ENCODE assay signal across 9 cellular contexts in the genomic region with DNA sequence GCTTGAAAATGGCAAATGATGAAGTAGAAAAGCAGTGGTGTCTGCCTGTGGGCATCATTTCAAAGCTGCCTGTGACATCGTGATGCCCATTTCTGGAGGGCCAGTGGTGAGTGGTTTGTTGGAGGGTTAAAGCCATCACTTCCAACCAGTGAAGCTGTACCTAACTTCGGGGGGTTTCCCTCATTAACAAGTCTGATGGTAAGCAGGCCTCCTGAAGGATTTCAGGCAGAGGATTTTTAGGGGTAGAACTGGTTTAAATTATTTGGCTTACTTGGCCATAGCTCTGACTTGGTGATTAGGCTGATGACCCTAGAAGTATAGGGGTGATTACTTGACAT. TPM values are rescaled to one million over a fixed set of nuclear protein-coding genes. Genes with fewer than 3 reads are reported as not detected.
DNase-seq lines count a peak whose midpoint lies in the region; ATAC-seq and TF ChIP-seq lines count a peak whose summit lies in the region.
"Had no signal": no experiment of that assay in that cellular context is flagged by ENCODE, and none has a peak within 500 bp of the region (broad histone marks: within the 10 kb centered on the region; RNA-seq: fewer than 3 reads in every experiment).

No MANE protein-coding gene starts in this region.

- in situ Hi-C loops in GM13976 (cut with MboI; ENCODE audit: low sequenced_read_pairs, unreplicated experiment), result no loop called here

- peaks cover 96% of the 10 kb centered on the region for H3K4me1 Mint-ChIP-seq in activated T-helper 1 cell treated with anti-CD3 and anti-CD28 coated beads, Interleukin-12 subunit alpha, Interleukin-12 subunit beta, Interleukin-2, Interleukin-4 antibody, amounts not matched to agents 30 ng/mL and 10 ng/mL and 1 ng/mL, durations not matched to agents 14 hours and 24 hours and 36 hours (ENCODE audit: low read depth)
- H3K4me1 Mint-ChIP-seq in stimulated activated effector memory CD8-positive, alpha-beta T cell treated with anti-CD3 and anti-CD28 coated beads, Interleukin-12 subunit alpha, Interleukin-12 subunit beta, amount 100 ng/mL, for 72 hours, result peaks cover 96% of the 10 kb centered on the region

- H3K9me3 Mint-ChIP-seq in activated T-helper 1 cell treated with anti-CD3 and anti-CD28 coated beads, Interleukin-12 subunit alpha, Interleukin-12 subunit beta, Interleukin-2, Interleukin-4 antibody, amounts not matched to agents 30 ng/mL and 10 ng/mL and 1 ng/mL, durations not matched to agents 14 hours and 24 hours and 36 hours, result peaks cover 3% of the 10 kb centered on the region
- H3K9me3 Mint-ChIP-seq in stimulated activated effector memory CD8-positive, alpha-beta T cell treated with anti-CD3 and anti-CD28 coated beads, Interleukin-12 subunit alpha, Interleukin-12 subunit beta, amount 100 ng/mL, for 72 hours, result no peaks in the 10 kb centered on the region

- H3K36me3 Mint-ChIP-seq in activated T-helper 1 cell treated with anti-CD3 and anti-CD28 coated beads, Interleukin-12 subunit alpha, Interleukin-12 subunit beta, Interleukin-2, Interleukin-4 antibody, amounts not matched to agents 30 ng/mL and 10 ng/mL and 1 ng/mL, durations not matched to agents 14 hours and 24 hours and 36 hours (ENCODE audit: low read depth), result peaks cover 80% of the 10 kb centered on the region
- H3K36me3 Mint-ChIP-seq in stimulated activated effector memory CD8-positive, alpha-beta T cell treated with anti-CD3 and anti-CD28 coated beads, Interleukin-12 subunit alpha, Interleukin-12 subunit beta, amount 100 ng/mL, for 72 hours, result peaks cover 100% of the 10 kb centered on the region

- intact Hi-C loops in activated T-helper 1 cell treated with anti-CD3 and anti-CD28 coated beads, Interleukin-12 subunit alpha, Interleukin-12 subunit beta, Interleukin-2, Interleukin-4 antibody, amounts not matched to agents 30 ng/mL and 10 ng/mL and 1 ng/mL, durations not matched to agents 14 hours and 24 hours and 36 hours (cut with micrococcal nuclease), result loop anchor here (5.0 kb wide), 1 partner anchor 79 kb away; no protein-coding TSS in a partner anchor

- H3K27me3 Mint-ChIP-seq in activated T-helper 1 cell treated with anti-CD3 and anti-CD28 coated beads, Interleukin-12 subunit alpha, Interleukin-12 subunit beta, Interleukin-2, Interleukin-4 antibody, amounts not matched to agents 30 ng/mL and 10 ng/mL and 1 ng/mL, durations not matched to agents 14 hours and 24 hours and 36 hours (ENCODE audit: insufficient read depth), result no peaks in the 10 kb centered on the region

- DNase-seq in activated T-helper 1 cell treated with anti-CD3 and anti-CD28 coated beads, Interleukin-12 subunit alpha, Interleukin-12 subunit beta, Interleukin-2, Interleukin-4 antibody, amounts not matched to agents 30 ng/mL and 10 ng/mL and 1 ng/mL, durations not matched to agents 14 hours and 24 hours and 36 hours (ENCODE audit: low spot score), result no peak
- no peak for DNase-seq in stimulated activated effector memory CD8-positive, alpha-beta T cell treated with anti-CD3 and anti-CD28 coated beads, Interleukin-12 subunit alpha, Interleukin-12 subunit beta, amount 100 ng/mL, for 72 hours (ENCODE audit: low spot score in 2 of 2)
- DNase-seq in NCI-H1048 (lab: John Stamatoyannopoulos, UW), result no peak
- DNase-seq in cerebellar cortex (ENCODE audit: low spot score), result no peak
- no peak for DNase-seq in NCI-H526 treated with DMSO at 0.1 percent for 48 hours (lab: John Stamatoyannopoulos, UW)
- no peak for DNase-seq in GM13976 (ENCODE audit: low spot score)
- DNase-seq: SIG-M5 had no signal

- peak overlapping the region; percentile 95 for H3K27ac Mint-ChIP-seq in activated T-helper 1 cell treated with anti-CD3 and anti-CD28 coated beads, Interleukin-12 subunit alpha, Interleukin-12 subunit beta, Interleukin-2, Interleukin-4 antibody, amounts not matched to agents 30 ng/mL and 10 ng/mL and 1 ng/mL, durations not matched to agents 14 hours and 24 hours and 36 hours
- H3K27ac Mint-ChIP-seq in stimulated activated effector memory CD8-positive, alpha-beta T cell treated with anti-CD3 and anti-CD28 coated beads, Interleukin-12 subunit alpha, Interleukin-12 subunit beta, amount 100 ng/mL, for 72 hours, result peak overlapping the region; percentile 77

- peak overlapping the region; percentile 84 for H3K4me3 Mint-ChIP-seq in activated T-helper 1 cell treated with anti-CD3 and anti-CD28 coated beads, Interleukin-12 subunit alpha, Interleukin-12 subunit beta, Interleukin-2, Interleukin-4 antibody, amounts not matched to agents 30 ng/mL and 10 ng/mL and 1 ng/mL, durations not matched to agents 14 hours and 24 hours and 36 hours
- peak overlapping the region; percentile 81 for H3K4me3 Mint-ChIP-seq in stimulated activated effector memory CD8-positive, alpha-beta T cell treated with anti-CD3 and anti-CD28 coated beads, Interleukin-12 subunit alpha, Interleukin-12 subunit beta, amount 100 ng/mL, for 72 hours

- TF ChIP-seq CTCF in GM13976 (IDR thresholded peaks at IDR 0.05; ENCODE audit: borderline replicate concordance, control extremely low read depth, extremely low read depth, insufficient read depth, missing control alignments), result no peak

- ATAC-seq in GM18909 (IDR thresholded peaks at IDR 0.05; ENCODE audit: poor library complexity, unreplicated experiment) (peak; percentile 35), HG02642 (IDR thresholded peaks at IDR 0.05; ENCODE audit: poor library complexity, unreplicated experiment) (peak; percentile 29)
- peak; percentile 59 for ATAC-seq in stimulated activated effector memory CD8-positive, alpha-beta T cell treated with anti-CD3 and anti-CD28 coated beads, Interleukin-12 subunit alpha, Interleukin-12 subunit beta, amount 100 ng/mL, for 72 hours

RNA-seq across cellular contexts. Expression of gene TNFAIP8, which starts 10.7 kb away (rescaled TPM):
- total RNA-seq in activated T-helper 1 cell treated with anti-CD3 and anti-CD28 coated beads, Interleukin-12 subunit alpha, Interleukin-12 subunit beta, Interleukin-2, Interleukin-4 antibody, amounts not matched to agents 30 ng/mL and 10 ng/mL and 1 ng/mL, durations not matched to agents 14 hours and 24 hours and 36 hours, result 214 and 219 TPM in 2 replicates
